Comparison of ENCODE assay signal across 8 cellular contexts in the genomic region with DNA sequence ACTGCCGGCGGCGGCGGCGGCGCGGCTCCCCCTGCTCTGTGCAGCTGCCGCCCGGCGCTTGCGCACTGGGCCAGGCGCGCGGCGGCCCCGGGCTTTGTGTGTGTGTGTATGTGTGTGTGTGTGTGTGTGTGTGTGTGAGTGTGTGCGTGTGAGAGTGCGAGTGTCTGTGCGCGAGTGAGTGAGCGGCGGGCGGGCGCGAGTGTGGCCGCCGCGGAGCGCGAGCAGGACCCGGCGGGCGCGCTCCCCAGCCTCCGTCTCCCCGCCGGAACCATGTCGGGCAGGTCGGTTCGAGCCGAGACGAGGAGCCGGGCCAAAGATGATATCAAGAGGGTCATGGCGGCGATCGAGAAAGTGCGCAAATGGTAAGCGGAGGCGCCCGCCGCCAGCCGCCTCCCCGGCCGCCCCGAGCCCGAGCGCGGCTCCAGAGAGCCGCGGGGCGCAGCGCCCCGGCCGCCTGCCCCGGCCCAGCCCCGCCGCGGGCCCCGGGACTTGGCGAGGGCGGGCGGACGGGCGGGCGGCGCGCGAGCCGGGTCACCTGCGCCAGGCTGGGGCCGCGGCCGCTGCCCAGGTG. TPM values are rescaled to one million over a fixed set of nuclear protein-coding genes. Genes with fewer than 3 reads are reported as not detected.
DNase-seq lines count a peak whose midpoint lies in the region; ATAC-seq and TF ChIP-seq lines count a peak whose summit lies in the region.

A gene (plus strand): TSS at position 63 of the 571 bp plus-strand sequence. CDS start 208 bp downstream, at position 271.

- no peaks in the 10 kb centered on the region for H3K27me3 ChIP-seq in rectal smooth muscle tissue (ENCODE audit: control insufficient read depth, insufficient read depth, low read length)

- peaks cover 0 to 5% (median 2%) of the 10 kb centered on the region in 3 donors for H3K9me3 Mint-ChIP-seq in T-cell

- TF ChIP-seq CTCF in GM10248 (IDR thresholded peaks at IDR 0.05; ENCODE audit: control extremely low read depth, extremely low read depth, low read depth, missing control alignments) (no peak), astrocyte of the spinal cord (IDR thresholded peaks at IDR 0.05; ENCODE audit: low read depth, low read length) (no peak)

- in situ Hi-C loops in astrocyte of the spinal cord (cut with HindIII; ENCODE audit: low sequenced_read_pairs), result no loop called here

- peak within 1 kb of the TSS; percentile 30 for H3K9ac ChIP-seq in rectal smooth muscle tissue (ENCODE audit: low read length)

- CTCF ChIA-PET in GM10248 (lab: Yijun Ruan, JAX), result interaction anchor here (0.9 to 2.6 kb wide), 2 partner anchors 10 to 29 kb away, joined by 3 to 8 read pairs; no protein-coding TSS in a partner anchor
- CTCF ChIA-PET in T-cell (lab: Charles Lee), result no interaction called here

- H3K27ac Mint-ChIP-seq in T-cell, result peak within 1 kb of the TSS; percentile 39 to 66

- peak within 1 kb of the TSS; percentile 84 to 85 (median 84) for H3K4me3 Mint-ChIP-seq in T-cell

- H3K36me3 Mint-ChIP-seq in T-cell, result no peaks in the 10 kb centered on the region

- peaks cover 0 to 14% of the 10 kb centered on the region in 2 donors for H3K27me3 Mint-ChIP-seq in T-cell

- H3K4me3 ChIP-seq in astrocyte of the spinal cord (ENCODE audit: low read depth, low read length) (peak within 1 kb of the TSS; percentile 52), rectal smooth muscle tissue (ENCODE audit: low read length) (peak within 1 kb of the TSS; percentile 74)

- peaks cover 12 to 15% (median 13%) of the 10 kb centered on the region in 3 donors for H3K4me1 Mint-ChIP-seq in T-cell

- ATAC-seq in T-cell (replicated peaks in 1 of 4), result peak; percentile 74 to 79 (median 76)
- no peak for ATAC-seq in HG03432 (IDR thresholded peaks at IDR 0.05; ENCODE audit: unreplicated experiment)

- peaks cover 8% of the 10 kb centered on the region for H3K4me1 ChIP-seq in rectal smooth muscle tissue (ENCODE audit: control insufficient read depth, insufficient read depth, low read length)

- DNase-seq in GM10248 (ENCODE audit: extremely low spot score) (peak; percentile 76), M059J (ENCODE audit: low read depth) (peak; percentile 57), T-cell (peak in 27 of 34 experiments; percentile 21 to 58 (median 36)), astrocyte of the spinal cord (ENCODE audit: low read depth, low spot score) (peak; percentile 72), hippocampal formation (lab: John Stamatoyannopoulos, UW) (peak; percentile 51 to 80), DMS153 (lab: John Stamatoyannopoulos, UW) (no peak)

- POLR2A ChIA-PET in GM10248 (lab: Yijun Ruan, JAX) (no interaction called here), T-cell (lab: Charles Lee) (no interaction called here)

- no peaks in the 10 kb centered on the region for H3K36me3 ChIP-seq in rectal smooth muscle tissue (ENCODE audit: control insufficient read depth, insufficient read depth, low read length)

- peak within 1 kb of the TSS; percentile 87 for H3K27ac ChIP-seq in rectal smooth muscle tissue (ENCODE audit: low read depth, low read length)

RNA-seq across cellular contexts. Expression of the gene that starts here (rescaled TPM):
- 3.9 and 4.0 TPM in 2 replicates for total RNA-seq in M059J (2014; rRNA removed; shearing (Covaris generic))
- total RNA-seq in T-cell, result 1 to 10 TPM; 5.3 to 7.4 (median 6.7) TPM
